In genomic region chr2:197498937-197499593, GRCh38 we compare ENCODE assay signal across 8 cellular contexts. TPM values are rescaled to one million over a fixed set of nuclear protein-coding genes. Genes with fewer than 3 reads are reported as not detected.
DNase-seq lines count a peak whose midpoint lies in the region; ATAC-seq and TF ChIP-seq lines count a peak whose summit lies in the region.

No MANE protein-coding gene starts in this region.

- peaks cover 20% of the 10 kb centered on the region for H3K36me3 Mint-ChIP-seq in endothelial cell (ENCODE audit: low read depth, unreplicated experiment)

- H3K36me3 ChIP-seq in mesodermal cell (ENCODE audit: control insufficient read depth, insufficient read depth, low read length) = peaks cover 66% of the 10 kb centered on the region

- peak; percentile 22 for ATAC-seq in HG02763 (IDR thresholded peaks at IDR 0.05; ENCODE audit: unreplicated experiment)

- H3K27ac Mint-ChIP-seq in endothelial cell (ENCODE audit: unreplicated experiment) = peak overlapping the region; percentile 89

- no peak for TF ChIP-seq CTCF in endothelial cell (IDR thresholded peaks at IDR 0.05; ENCODE audit: unreplicated experiment)

- DNase-seq in DMS 273 (lab: John Stamatoyannopoulos, UW; ENCODE audit: unreplicated experiment) (peak; percentile 66), DMS 273 treated with DMSO at 0.1 percent for 48 hours (lab: John Stamatoyannopoulos, UW) (no peak), NCI-H2171 treated with DMSO at 0.1 percent for 48 hours (lab: John Stamatoyannopoulos, UW) (peak; percentile 24), endothelial cell (ENCODE audit: low spot score) (peak; percentile 61)
- DNase-seq in activated CD8-positive, alpha-beta memory T cell treated with anti-CD3 and anti-CD28 coated beads, Interleukin-2, amount 50 U/mL, for 48 hours = peak; percentile 81
- peak; percentile 40 to 44 for DNase-seq in stimulated activated CD8-positive, alpha-beta memory T cell treated with anti-CD3 and anti-CD28 coated beads, Interleukin-15, amount 100 ng/mL, for 48 hours (ENCODE audit: low read depth in 2 of 2)

- 0% methylated on average over 40 to 43 of the region's 46 CpGs for WGBS in mesodermal cell (ENCODE audit: insufficient coverage in 2 of 2), 2 experiments

- peaks cover 9% of the 10 kb centered on the region for H3K27me3 Mint-ChIP-seq in endothelial cell (ENCODE audit: unreplicated experiment)

- no peaks in the 10 kb centered on the region for H3K9me3 Mint-ChIP-seq in endothelial cell (ENCODE audit: unreplicated experiment)

- no peaks in the 10 kb centered on the region for H3K9me3 ChIP-seq in mesodermal cell (ENCODE audit: control insufficient read depth, low read length)

- peak overlapping the region; percentile 100 for H3K27ac ChIP-seq in mesodermal cell (ENCODE audit: low read depth, low read length, severe bottlenecking)

- H3K4me3 Mint-ChIP-seq in endothelial cell (ENCODE audit: unreplicated experiment) = peak overlapping the region; percentile 97

- H3K4me1 Mint-ChIP-seq in endothelial cell (ENCODE audit: unreplicated experiment) = peaks cover 29% of the 10 kb centered on the region

- H3K4me1 ChIP-seq in mesodermal cell (ENCODE audit: control insufficient read depth, insufficient read depth, low read length, poor library complexity, severe bottlenecking) = peaks cover 19% of the 10 kb centered on the region

- H3K4me3 ChIP-seq in mesodermal cell (ENCODE audit: extremely low read depth, insufficient read depth, low read length, poor library complexity, severe bottlenecking) = peak overlapping the region; percentile 89

RNA-seq across cellular contexts. Expression of gene HSPD1, which starts 0.6 kb away (rescaled TPM):
- 212 TPM for total RNA-seq in endothelial cell (ENCODE audit: unreplicated experiment)
- 336 TPM for polyA plus RNA-seq in mesodermal cell (2013, experiment 1 of 2)
- polyA plus RNA-seq in mesodermal cell (2013, experiment 2 of 2) = 357 TPM

RNA-seq across cellular contexts. Expression of gene HSPE1, which starts 1.1 kb away (rescaled TPM):
- 73.6 TPM for total RNA-seq in endothelial cell (ENCODE audit: unreplicated experiment)
- 200 TPM for polyA plus RNA-seq in mesodermal cell (2013, experiment 1 of 2)
- 212 TPM for polyA plus RNA-seq in mesodermal cell (2013, experiment 2 of 2)

RNA-seq across cellular contexts. Expression of gene MOB4, which starts 16.8 kb away (rescaled TPM):
- total RNA-seq in endothelial cell (ENCODE audit: unreplicated experiment) = 31.0 TPM
- 54.2 TPM for polyA plus RNA-seq in mesodermal cell (2013, experiment 1 of 2)
- 56.0 TPM for polyA plus RNA-seq in mesodermal cell (2013, experiment 2 of 2)

RNA-seq across cellular contexts. Expression of gene COQ10B, which starts 45.7 kb away (rescaled TPM):
- total RNA-seq in endothelial cell (ENCODE audit: unreplicated experiment) = 22.1 TPM
- polyA plus RNA-seq in mesodermal cell (2013, experiment 1 of 2) = 28.9 TPM
- polyA plus RNA-seq in mesodermal cell (2013, experiment 2 of 2) = 28.0 TPM
